ENCODE assay signal across 13 cellular contexts in the genomic region with DNA sequence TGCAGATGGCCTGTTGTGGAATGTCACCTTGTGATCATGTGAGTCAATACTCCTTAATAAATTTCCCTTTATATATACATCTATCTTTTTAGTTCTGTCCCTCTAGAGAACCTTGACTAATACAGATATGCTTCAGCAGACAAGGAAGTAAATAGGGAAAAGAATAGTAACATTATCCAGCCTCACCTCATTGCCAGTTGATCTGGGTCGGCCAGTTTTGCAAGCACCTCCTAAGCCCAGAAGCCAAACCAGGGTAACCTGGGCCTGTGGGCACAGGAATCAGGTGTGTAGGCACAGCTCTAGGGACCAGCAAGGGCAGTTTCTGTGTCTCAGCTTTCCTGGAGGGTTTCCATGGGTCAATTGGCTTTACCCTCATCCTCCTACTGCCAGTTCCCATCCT. TPM values are rescaled to one million over a fixed set of nuclear protein-coding genes. Genes with fewer than 3 reads are reported as not detected.
"Had no signal": no experiment of that assay in that cellular context is flagged by ENCODE, and none has a peak within 500 bp of the region (broad histone marks: within the 10 kb centered on the region; RNA-seq: fewer than 3 reads in every experiment).

No MANE protein-coding gene starts in this region.

- ATAC-seq: stimulated activated naive B cell treated with anti-CD40 and anti-IgM and Interleukin-4, amounts not matched to agents 10 μg/mL and 1 μg/mL and 100 μg/mL, for 72 hours had no signal

- H3K9me3 ChIP-seq: right atrium auricular region had no signal

- H3K27ac ChIP-seq: cardiac muscle cell, parathyroid adenoma, right atrium auricular region had no signal

- H3K4me3 ChIP-seq: cardiac muscle cell, right atrium auricular region had no signal

- H3K36me3 ChIP-seq: cardiac muscle cell, right atrium auricular region had no signal

- DNase-seq: activated CD4-positive, alpha-beta T cell treated with anti-CD3 and anti-CD28 coated beads, Interleukin-2, amount 10 ng/mL, durations not matched to agents 24 days and 14 days; activated naive CD4-positive, alpha-beta T cell; small intestine; stimulated activated naive B cell treated with anti-CD40 and anti-IgM and Interleukin-4, amounts not matched to agents 10 μg/mL and 1 μg/mL and 100 μg/mL, for 72 hours; substantia nigra; T1000; trophoblast cell had no signal

- H3K27me3 ChIP-seq: cardiac muscle cell, right atrium auricular region had no signal

RNA-seq across cellular contexts. Expression of a gene that starts 11.9 kb away (rescaled TPM):
- total RNA-seq: activated CD4-positive, alpha-beta T cell treated with anti-CD3 and anti-CD28 coated beads, Interleukin-2, amount 10 ng/mL, durations not matched to agents 24 days and 14 days; cardiac muscle cell; endothelial cell of umbilical vein; liver; right atrium auricular region had no signal

RNA-seq across cellular contexts. Expression of a gene that starts 20.4 kb away (rescaled TPM):
- total RNA-seq: activated CD4-positive, alpha-beta T cell treated with anti-CD3 and anti-CD28 coated beads, Interleukin-2, amount 10 ng/mL, durations not matched to agents 24 days and 14 days; activated T-helper 1 cell treated with anti-CD3 and anti-CD28 coated beads, Interleukin-12 subunit alpha, Interleukin-12 subunit beta, Interleukin-2, Interleukin-4 antibody, amounts not matched to agents 30 ng/mL and 10 ng/mL and 1 ng/mL, durations not matched to agents 14 hours and 24 hours and 36 hours had no signal

RNA-seq across cellular contexts. Expression of a gene that starts 34.1 kb away (rescaled TPM):
- total RNA-seq: endothelial cell of umbilical vein had no signal
